In the genomic region with DNA sequence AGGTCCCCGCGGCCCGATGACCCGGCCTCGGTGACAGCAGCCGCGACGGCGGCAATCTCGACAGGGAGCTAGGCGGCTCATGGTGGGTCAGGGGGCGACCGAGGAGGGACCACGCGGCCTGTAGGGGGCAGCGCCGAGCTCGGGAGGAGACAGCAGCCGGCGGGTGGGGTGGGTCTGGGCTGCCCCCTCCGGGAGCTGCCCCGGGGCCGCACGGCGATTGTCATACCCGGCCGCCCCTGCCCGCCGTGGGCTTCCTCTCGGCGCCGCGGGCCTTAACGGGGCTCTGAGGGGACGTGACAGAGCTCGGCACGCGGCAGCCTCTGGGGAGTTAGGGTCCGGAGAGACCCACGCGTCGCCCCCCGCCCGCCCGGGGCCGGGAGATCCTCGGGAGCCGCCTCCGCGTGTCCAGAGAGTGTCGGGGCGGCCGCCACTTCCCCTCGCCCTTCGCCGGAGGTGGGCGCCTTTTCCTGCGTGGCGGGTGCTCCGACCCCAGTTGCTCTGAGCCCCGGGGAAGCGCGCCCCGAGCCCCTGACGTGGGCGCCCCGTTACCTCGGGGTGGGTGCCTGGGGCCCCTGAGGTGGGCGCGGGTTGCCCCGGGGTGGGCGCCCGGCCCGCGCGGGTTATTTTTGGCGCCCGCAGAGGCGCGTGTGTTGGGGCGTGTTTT, we compare ENCODE assay signal across 8 cellular contexts. TPM values are rescaled to one million over a fixed set of nuclear protein-coding genes. Genes with fewer than 3 reads are reported as not detected.
DNase-seq lines count a peak whose midpoint lies in the region; ATAC-seq and TF ChIP-seq lines count a peak whose summit lies in the region.

No MANE protein-coding gene starts in this region.

- H3K4me3 ChIP-seq in GM23338 (peak overlapping the region; percentile 76), MM.1S (ENCODE audit: low read length) (peak overlapping the region; percentile 80), stomach smooth muscle (ENCODE audit: low read length in 2 of 2) (peak overlapping the region; percentile 40 to 83)

- no peak overlapping the region for H3K27ac Mint-ChIP-seq in GM23338
- peak overlapping the region; percentile 96 for H3K27ac Mint-ChIP-seq in natural killer cell

- peaks cover 15% of the 10 kb centered on the region for H3K27me3 Mint-ChIP-seq in GM23338 (ENCODE audit: insufficient read depth, low read depth, poor library complexity)
- H3K27me3 Mint-ChIP-seq in natural killer cell (ENCODE audit: low read depth in 2 of 2) = peaks cover 4 to 7% of the 10 kb centered on the region in 2 donors

- intact Hi-C loops in natural killer cell (cut with micrococcal nuclease) = loop anchor here (1.0 kb wide), 1 partner anchor 42 kb away; no protein-coding TSS in a partner anchor

- H3K4me3 Mint-ChIP-seq in GM23338 (peak overlapping the region; percentile 80), natural killer cell (peak overlapping the region; percentile 99)

- H3K9me3 Mint-ChIP-seq in GM23338 (no peaks in the 10 kb centered on the region; the same call in 2 of the 3 replicates), natural killer cell (no peaks in the 10 kb centered on the region)

- no peaks in the 10 kb centered on the region for H3K9me3 ChIP-seq in MM.1S (replicated peaks; ENCODE audit: insufficient read depth, low read length)
- H3K9me3 ChIP-seq in stomach smooth muscle (ENCODE audit: control insufficient read depth in 2 of 2, low read length in 2 of 2) = no peaks in the 10 kb centered on the region

- no peak overlapping the region for H3K27ac ChIP-seq in GM23338 (ENCODE audit: low read depth)
- H3K27ac ChIP-seq in MM.1S (ENCODE audit: low read length) = peak overlapping the region; percentile 66; the same call in 1 of the 2 replicates
- H3K27ac ChIP-seq in stomach smooth muscle (ENCODE audit: low read length) = peak overlapping the region; percentile 70

- H3K36me3 ChIP-seq in GM23338 (ENCODE audit: insufficient read depth) = no peaks in the 10 kb centered on the region
- H3K36me3 ChIP-seq in MM.1S (replicated peaks; ENCODE audit: insufficient read depth, low read length) = no peaks in the 10 kb centered on the region
- no peaks in the 10 kb centered on the region for H3K36me3 ChIP-seq in stomach smooth muscle (ENCODE audit: control insufficient read depth in 2 of 2, insufficient read depth in 2 of 2, low read length in 2 of 2)

- H3K27me3 ChIP-seq in GM23338 (ENCODE audit: insufficient read depth) (peaks cover 68% of the 10 kb centered on the region), MM.1S (replicated peaks; ENCODE audit: insufficient read depth, low read length) (no peaks in the 10 kb centered on the region), stomach smooth muscle (ENCODE audit: control insufficient read depth in 1 of 2, insufficient read depth in 2 of 2, low read length in 2 of 2) (no peaks in the 10 kb centered on the region)

- H3F3A ChIP-seq in GM23338 (replicated peaks; ENCODE audit: low read depth) = peaks cover 8% of the 10 kb centered on the region; the same call in 1 of the 2 replicates
- peaks cover 11% of the 10 kb centered on the region for H3F3A ChIP-seq in MM.1S (ENCODE audit: insufficient read depth, low read length)

- no peaks in the 10 kb centered on the region for H4K20me1 ChIP-seq in GM23338 (replicated peaks; ENCODE audit: insufficient read depth)
- H4K20me1 ChIP-seq in MM.1S (ENCODE audit: insufficient read depth, low read length) = no peaks in the 10 kb centered on the region

- H3K79me2 ChIP-seq in GM23338 (replicated peaks; ENCODE audit: insufficient read depth) (peaks cover 15% of the 10 kb centered on the region), MM.1S (ENCODE audit: low read length) (peaks cover 42% of the 10 kb centered on the region)

- H3K9ac ChIP-seq in MM.1S (ENCODE audit: low read length) (peak overlapping the region; percentile 72), stomach smooth muscle (ENCODE audit: low read length in 2 of 2) (peak overlapping the region; percentile 43 to 49)

- H3K4me1 ChIP-seq in GM23338 (ENCODE audit: insufficient read depth) (peaks cover 32% of the 10 kb centered on the region), MM.1S (ENCODE audit: low read length) (peaks cover 11% of the 10 kb centered on the region), stomach smooth muscle (ENCODE audit: control insufficient read depth, insufficient read depth, low read length) (peaks cover 31% of the 10 kb centered on the region)

- peak; percentile 33 for DNase-seq in G401 (ENCODE audit: low spot score)
- DNase-seq in GM23338 (ENCODE audit: low spot score) = peak; percentile 91
- peak; percentile 52 for DNase-seq in MM.1S
- DNase-seq in activated T-cell treated with anti-CD3 and anti-CD28 coated beads for 24 hours (ENCODE audit: low read depth) = peak; percentile 71
- DNase-seq in natural killer cell = peak; percentile 70
- DNase-seq in NOMO-1 treated with DMSO at 0.1 percent for 48 hours (lab: John Stamatoyannopoulos, UW; ENCODE audit: unreplicated experiment) = no peak

- H3K4me2 ChIP-seq in GM23338 = peak overlapping the region; percentile 92
- peak overlapping the region; percentile 70 for H3K4me2 ChIP-seq in MM.1S (ENCODE audit: low read depth, low read length)

- H3K9me2 ChIP-seq in GM23338 (ENCODE audit: insufficient read depth) (no peaks in the 10 kb centered on the region), MM.1S (replicated peaks; ENCODE audit: insufficient read depth, low read length) (no peaks in the 10 kb centered on the region)

- no peaks in the 10 kb centered on the region; the same call in 2 of the 3 replicates for H3K36me3 Mint-ChIP-seq in GM23338 (ENCODE audit: low read depth)
- no peaks in the 10 kb centered on the region for H3K36me3 Mint-ChIP-seq in natural killer cell

- ATAC-seq in GM23338 (peak; percentile 89), esophagus mucosa (peak; percentile 66), natural killer cell (peak; percentile 53 to 67 (median 55))

- H3K4me1 Mint-ChIP-seq in GM23338 (peaks cover 34% of the 10 kb centered on the region), natural killer cell (peaks cover 38 to 49% of the 10 kb centered on the region in 2 donors)

- TF ChIP-seq CTCF in GM23338 (conservative IDR thresholded peaks at IDR 0.05; ENCODE audit: low read depth in 2 of 2) (peak; percentile 57 to 85), MM.1S (IDR thresholded peaks at IDR 0.05; ENCODE audit: low read length) (peak; percentile 57), natural killer cell (IDR thresholded peaks at IDR 0.05) (peak; percentile 61)

- in situ Hi-C loops in G401 (cut with HindIII; ENCODE audit: low sequenced_read_pairs) = no loop called here

- H2AFZ ChIP-seq in GM23338 = peak overlapping the region; percentile 87
- peak overlapping the region; percentile 79 for H2AFZ ChIP-seq in MM.1S (ENCODE audit: low read length)

TF ChIP-seq in GM23338, 12 proteins besides CTCF, POLR2A, EP300 and RAD21:
- TF ChIP-seq CREB1 (CRISPR knock-in tag; IDR thresholded peaks at IDR 0.05; ENCODE audit: low read depth) (peak; percentile 27; the same call in 1 of the 2 replicates), ZNF331 (CRISPR knock-in tag; IDR thresholded peaks at IDR 0.05; ENCODE audit: low read depth) (no peak; the same call in 1 of the 2 replicates)

RNA-seq across cellular contexts. Expression of a gene that starts 0.5 kb away (rescaled TPM):
- total RNA-seq in G401 (2014; rRNA removed; shearing (Covaris generic)) = not detected in 2 replicates
- 9.2 and 9.7 TPM in 2 replicates for total RNA-seq in GM23338 (2014; rRNA removed; shearing (Covaris generic))
- polyA plus RNA-seq in GM23338 (2016; fragmentation: Nextera tagmentation; extraction: Ambion mirVana) = 1.3 and 1.6 TPM in 2 replicates
- 0.80 TPM for total RNA-seq in esophagus mucosa
- total RNA-seq in natural killer cell = 10 to 100 TPM; 71.5 to 94.9 (median 84.7) TPM
